ENCODE assay signal across 1 cellular context in the genomic region with DNA sequence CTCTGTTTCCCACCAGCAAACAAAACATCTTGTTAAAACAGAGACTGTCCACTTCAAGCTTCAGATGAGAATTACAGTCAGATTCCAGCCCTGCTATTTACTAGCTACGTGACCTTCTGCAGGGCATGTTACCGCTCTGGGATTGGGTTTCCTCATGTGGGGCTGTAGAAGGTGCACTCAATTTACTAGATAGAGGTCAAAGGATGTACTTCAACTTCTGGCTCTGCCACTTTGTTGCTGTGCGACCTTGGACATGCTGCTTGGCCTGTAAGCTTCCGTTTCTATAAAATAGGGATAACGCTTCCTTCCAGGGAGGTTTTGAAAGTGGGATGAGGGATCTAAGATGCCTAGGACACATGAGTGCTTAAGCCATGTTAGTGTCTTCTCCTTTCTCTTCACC.
TF ChIP-seq lines count a peak whose summit lies in the region.

No MANE protein-coding gene starts in this region.

TF ChIP-seq in HepG2, 621 proteins besides CTCF, POLR2A, EP300 and RAD21 (continued from another document and continues in another):
- TF ChIP-seq, protein P1, sequence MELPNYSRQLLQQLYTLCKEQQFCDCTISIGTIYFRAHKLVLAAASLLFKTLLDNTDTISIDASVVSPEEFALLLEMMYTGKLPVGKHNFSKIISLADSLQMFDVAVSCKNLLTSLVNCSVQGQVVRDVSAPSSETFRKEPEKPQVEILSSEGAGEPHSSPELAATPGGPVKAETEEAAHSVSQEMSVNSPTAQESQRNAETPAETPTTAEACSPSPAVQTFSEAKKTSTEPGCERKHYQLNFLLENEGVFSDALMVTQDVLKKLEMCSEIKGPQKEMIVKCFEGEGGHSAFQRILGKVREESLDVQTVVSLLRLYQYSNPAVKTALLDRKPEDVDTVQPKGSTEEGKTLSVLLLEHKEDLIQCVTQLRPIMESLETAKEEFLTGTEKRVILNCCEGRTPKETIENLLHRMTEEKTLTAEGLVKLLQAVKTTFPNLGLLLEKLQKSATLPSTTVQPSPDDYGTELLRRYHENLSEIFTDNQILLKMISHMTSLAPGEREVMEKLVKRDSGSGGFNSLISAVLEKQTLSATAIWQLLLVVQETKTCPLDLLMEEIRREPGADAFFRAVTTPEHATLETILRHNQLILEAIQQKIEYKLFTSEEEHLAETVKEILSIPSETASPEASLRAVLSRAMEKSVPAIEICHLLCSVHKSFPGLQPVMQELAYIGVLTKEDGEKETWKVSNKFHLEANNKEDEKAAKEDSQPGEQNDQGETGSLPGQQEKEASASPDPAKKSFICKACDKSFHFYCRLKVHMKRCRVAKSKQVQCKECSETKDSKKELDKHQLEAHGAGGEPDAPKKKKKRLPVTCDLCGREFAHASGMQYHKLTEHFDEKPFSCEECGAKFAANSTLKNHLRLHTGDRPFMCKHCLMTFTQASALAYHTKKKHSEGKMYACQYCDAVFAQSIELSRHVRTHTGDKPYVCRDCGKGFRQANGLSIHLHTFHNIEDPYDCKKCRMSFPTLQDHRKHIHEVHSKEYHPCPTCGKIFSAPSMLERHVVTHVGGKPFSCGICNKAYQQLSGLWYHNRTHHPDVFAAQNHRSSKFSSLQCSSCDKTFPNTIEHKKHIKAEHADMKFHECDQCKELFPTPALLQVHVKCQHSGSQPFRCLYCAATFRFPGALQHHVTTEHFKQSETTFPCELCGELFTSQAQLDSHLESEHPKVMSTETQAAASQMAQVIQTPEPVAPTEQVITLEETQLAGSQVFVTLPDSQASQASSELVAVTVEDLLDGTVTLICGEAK (IDR thresholded peaks at IDR 0.05): no peak
- TF ChIP-seq, protein P1 (CRISPR knock-in tag; IDR thresholded peaks at IDR 0.05): no peak
- TF ChIP-seq ZNF24 (IDR thresholded peaks at IDR 0.05) (no peak), SMAD3 (CRISPR knock-in tag; IDR thresholded peaks at IDR 0.05) (no peak), FOXA1 (IDR thresholded peaks at IDR 0.05) (no peak), FOXA1 (CRISPR knock-in tag; IDR thresholded peaks at IDR 0.05) (no peak), GTF2F1 (IDR thresholded peaks at IDR 0.05; ENCODE audit: low read length) (no peak), ZNF782 (CRISPR knock-in tag; IDR thresholded peaks at IDR 0.05; ENCODE audit: borderline replicate concordance) (no peak), ZNF629 (CRISPR knock-in tag; conservative IDR thresholded peaks at IDR 0.05) (peak; percentile 25; the same call in 1 of the 2 replicates), ZNF737 (CRISPR knock-in tag; IDR thresholded peaks at IDR 0.05; ENCODE audit: borderline replicate concordance) (no peak), ZNF501 (CRISPR knock-in tag; IDR thresholded peaks at IDR 0.05) (peak; percentile 45; the same call in 1 of the 2 replicates), YEATS4 (CRISPR knock-in tag; IDR thresholded peaks at IDR 0.05; ENCODE audit: borderline replicate concordance) (peak; percentile 62; the same call in 1 of the 2 replicates), ZNF878 (CRISPR knock-in tag; IDR thresholded peaks at IDR 0.05) (peak; percentile 78; the same call in 1 of the 2 replicates), JUN (CRISPR knock-in tag; IDR thresholded peaks at IDR 0.05) (no peak), NR2C2 (CRISPR knock-in tag; IDR thresholded peaks at IDR 0.05; ENCODE audit: borderline replicate concordance) (peak; percentile 35; the same call in 1 of the 2 replicates), ZNF331 (CRISPR knock-in tag; IDR thresholded peaks at IDR 0.05) (0 out of 2 replicates have a peak, but pooled peaks have one; percentile 28), IKZF1 (IDR thresholded peaks at IDR 0.05) (no peak), MAZ (IDR thresholded peaks at IDR 0.05; ENCODE audit: borderline replicate concordance, low read depth, low read length) (no peak), MAZ (CRISPR knock-in tag; IDR thresholded peaks at IDR 0.05; ENCODE audit: low read depth) (no peak), ZNF644 (CRISPR knock-in tag; IDR thresholded peaks at IDR 0.05; ENCODE audit: low read depth) (no peak), FOXM1 (CRISPR knock-in tag; IDR thresholded peaks at IDR 0.05) (no peak), NFKB2 (CRISPR knock-in tag; IDR thresholded peaks at IDR 0.05; ENCODE audit: borderline replicate concordance) (no peak), HOXA3 (CRISPR knock-in tag; IDR thresholded peaks at IDR 0.05) (peak; percentile 46; the same call in 1 of the 2 replicates), TP53 (CRISPR knock-in tag; conservative IDR thresholded peaks at IDR 0.05) (0 out of 2 replicates have a peak, but pooled peaks have one; percentile 60), FLYWCH1 (CRISPR knock-in tag; IDR thresholded peaks at IDR 0.05) (no peak), TBL1XR1 (IDR thresholded peaks at IDR 0.05; ENCODE audit: borderline replicate concordance, low read length, partially characterized antibody) (no peak), RXRB (CRISPR knock-in tag; IDR thresholded peaks at IDR 0.05; ENCODE audit: borderline replicate concordance) (peak; percentile 92), ESRRA (CRISPR knock-in tag; IDR thresholded peaks at IDR 0.05; ENCODE audit: low read depth) (peak; percentile 79; the same call in 1 of the 2 replicates), FOXP1 (IDR thresholded peaks at IDR 0.05) (no peak), FOXP1 (CRISPR knock-in tag; IDR thresholded peaks at IDR 0.05) (peak; percentile 53; the same call in 1 of the 2 replicates)
- TF ChIP-seq, protein P2, sequence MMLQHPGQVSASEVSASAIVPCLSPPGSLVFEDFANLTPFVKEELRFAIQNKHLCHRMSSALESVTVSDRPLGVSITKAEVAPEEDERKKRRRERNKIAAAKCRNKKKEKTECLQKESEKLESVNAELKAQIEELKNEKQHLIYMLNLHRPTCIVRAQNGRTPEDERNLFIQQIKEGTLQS (CRISPR knock-in tag; IDR thresholded peaks at IDR 0.05): no peak
- TF ChIP-seq, protein P3, sequence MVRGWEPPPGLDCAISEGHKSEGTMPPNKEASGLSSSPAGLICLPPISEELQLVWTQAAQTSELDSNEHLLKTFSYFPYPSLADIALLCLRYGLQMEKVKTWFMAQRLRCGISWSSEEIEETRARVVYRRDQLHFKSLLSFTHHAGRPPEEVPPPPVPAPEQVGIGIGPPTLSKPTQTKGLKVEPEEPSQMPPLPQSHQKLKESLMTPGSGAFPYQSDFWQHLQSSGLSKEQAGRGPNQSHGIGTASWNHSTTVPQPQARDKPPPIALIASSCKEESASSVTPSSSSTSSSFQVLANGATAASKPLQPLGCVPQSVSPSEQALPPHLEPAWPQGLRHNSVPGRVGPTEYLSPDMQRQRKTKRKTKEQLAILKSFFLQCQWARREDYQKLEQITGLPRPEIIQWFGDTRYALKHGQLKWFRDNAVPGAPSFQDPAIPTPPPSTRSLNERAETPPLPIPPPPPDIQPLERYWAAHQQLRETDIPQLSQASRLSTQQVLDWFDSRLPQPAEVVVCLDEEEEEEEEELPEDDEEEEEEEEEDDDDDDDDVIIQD (CRISPR knock-in tag; IDR thresholded peaks at IDR 0.05; ENCODE audit: low read depth): 0 out of 2 replicates have a peak, but pooled peaks have one; percentile 62
- TF ChIP-seq, protein P4, sequence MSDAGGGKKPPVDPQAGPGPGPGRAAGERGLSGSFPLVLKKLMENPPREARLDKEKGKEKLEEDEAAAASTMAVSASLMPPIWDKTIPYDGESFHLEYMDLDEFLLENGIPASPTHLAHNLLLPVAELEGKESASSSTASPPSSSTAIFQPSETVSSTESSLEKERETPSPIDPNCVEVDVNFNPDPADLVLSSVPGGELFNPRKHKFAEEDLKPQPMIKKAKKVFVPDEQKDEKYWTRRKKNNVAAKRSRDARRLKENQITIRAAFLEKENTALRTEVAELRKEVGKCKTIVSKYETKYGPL (CRISPR knock-in tag; IDR thresholded peaks at IDR 0.05): no peak
- TF ChIP-seq, protein P5, sequence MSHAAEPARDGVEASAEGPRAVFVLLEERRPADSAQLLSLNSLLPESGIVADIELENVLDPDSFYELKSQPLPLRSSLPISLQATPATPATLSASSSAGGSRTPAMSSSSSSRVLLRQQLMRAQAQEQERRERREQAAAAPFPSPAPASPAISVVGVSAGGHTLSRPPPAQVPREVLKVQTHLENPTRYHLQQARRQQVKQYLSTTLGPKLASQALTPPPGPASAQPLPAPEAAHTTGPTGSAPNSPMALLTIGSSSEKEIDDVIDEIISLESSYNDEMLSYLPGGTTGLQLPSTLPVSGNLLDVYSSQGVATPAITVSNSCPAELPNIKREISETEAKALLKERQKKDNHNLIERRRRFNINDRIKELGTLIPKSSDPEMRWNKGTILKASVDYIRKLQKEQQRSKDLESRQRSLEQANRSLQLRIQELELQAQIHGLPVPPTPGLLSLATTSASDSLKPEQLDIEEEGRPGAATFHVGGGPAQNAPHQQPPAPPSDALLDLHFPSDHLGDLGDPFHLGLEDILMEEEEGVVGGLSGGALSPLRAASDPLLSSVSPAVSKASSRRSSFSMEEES (CRISPR knock-in tag; IDR thresholded peaks at IDR 0.05): no peak
- TF ChIP-seq, protein P6, sequence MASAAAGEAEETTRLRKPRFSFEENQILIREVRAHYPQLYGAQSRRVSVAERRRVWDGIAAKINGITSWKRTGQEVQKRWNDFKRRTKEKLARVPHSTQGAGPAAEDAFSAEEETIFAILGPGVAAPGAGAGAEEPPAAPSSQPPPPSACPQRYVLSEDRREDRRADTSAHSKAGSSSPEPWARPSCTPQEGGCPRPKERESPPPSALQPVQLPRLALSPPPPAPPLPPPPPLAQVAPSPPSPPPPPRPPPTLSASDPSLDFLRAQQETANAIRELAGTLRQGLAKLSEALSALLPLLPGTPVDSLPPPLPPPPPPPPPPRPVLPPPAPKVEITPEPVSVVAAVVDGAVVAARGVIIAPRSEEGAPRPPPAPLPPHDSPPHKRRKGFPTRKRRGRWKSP (CRISPR knock-in tag; IDR thresholded peaks at IDR 0.05): no peak
- TF ChIP-seq, protein P7, sequence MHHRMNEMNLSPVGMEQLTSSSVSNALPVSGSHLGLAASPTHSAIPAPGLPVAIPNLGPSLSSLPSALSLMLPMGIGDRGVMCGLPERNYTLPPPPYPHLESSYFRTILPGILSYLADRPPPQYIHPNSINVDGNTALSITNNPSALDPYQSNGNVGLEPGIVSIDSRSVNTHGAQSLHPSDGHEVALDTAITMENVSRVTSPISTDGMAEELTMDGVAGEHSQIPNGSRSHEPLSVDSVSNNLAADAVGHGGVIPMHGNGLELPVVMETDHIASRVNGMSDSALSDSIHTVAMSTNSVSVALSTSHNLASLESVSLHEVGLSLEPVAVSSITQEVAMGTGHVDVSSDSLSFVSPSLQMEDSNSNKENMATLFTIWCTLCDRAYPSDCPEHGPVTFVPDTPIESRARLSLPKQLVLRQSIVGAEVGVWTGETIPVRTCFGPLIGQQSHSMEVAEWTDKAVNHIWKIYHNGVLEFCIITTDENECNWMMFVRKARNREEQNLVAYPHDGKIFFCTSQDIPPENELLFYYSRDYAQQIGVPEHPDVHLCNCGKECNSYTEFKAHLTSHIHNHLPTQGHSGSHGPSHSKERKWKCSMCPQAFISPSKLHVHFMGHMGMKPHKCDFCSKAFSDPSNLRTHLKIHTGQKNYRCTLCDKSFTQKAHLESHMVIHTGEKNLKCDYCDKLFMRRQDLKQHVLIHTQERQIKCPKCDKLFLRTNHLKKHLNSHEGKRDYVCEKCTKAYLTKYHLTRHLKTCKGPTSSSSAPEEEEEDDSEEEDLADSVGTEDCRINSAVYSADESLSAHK (CRISPR knock-in tag; IDR thresholded peaks at IDR 0.05; ENCODE audit: borderline replicate concordance): no peak
- TF ChIP-seq, protein P8, sequence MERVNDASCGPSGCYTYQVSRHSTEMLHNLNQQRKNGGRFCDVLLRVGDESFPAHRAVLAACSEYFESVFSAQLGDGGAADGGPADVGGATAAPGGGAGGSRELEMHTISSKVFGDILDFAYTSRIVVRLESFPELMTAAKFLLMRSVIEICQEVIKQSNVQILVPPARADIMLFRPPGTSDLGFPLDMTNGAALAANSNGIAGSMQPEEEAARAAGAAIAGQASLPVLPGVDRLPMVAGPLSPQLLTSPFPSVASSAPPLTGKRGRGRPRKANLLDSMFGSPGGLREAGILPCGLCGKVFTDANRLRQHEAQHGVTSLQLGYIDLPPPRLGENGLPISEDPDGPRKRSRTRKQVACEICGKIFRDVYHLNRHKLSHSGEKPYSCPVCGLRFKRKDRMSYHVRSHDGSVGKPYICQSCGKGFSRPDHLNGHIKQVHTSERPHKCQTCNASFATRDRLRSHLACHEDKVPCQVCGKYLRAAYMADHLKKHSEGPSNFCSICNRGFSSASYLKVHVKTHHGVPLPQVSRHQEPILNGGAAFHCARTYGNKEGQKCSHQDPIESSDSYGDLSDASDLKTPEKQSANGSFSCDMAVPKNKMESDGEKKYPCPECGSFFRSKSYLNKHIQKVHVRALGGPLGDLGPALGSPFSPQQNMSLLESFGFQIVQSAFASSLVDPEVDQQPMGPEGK (CRISPR knock-in tag; IDR thresholded peaks at IDR 0.05): no peak
